13 cellular contexts compared by ENCODE assay signal in the genomic region with DNA sequence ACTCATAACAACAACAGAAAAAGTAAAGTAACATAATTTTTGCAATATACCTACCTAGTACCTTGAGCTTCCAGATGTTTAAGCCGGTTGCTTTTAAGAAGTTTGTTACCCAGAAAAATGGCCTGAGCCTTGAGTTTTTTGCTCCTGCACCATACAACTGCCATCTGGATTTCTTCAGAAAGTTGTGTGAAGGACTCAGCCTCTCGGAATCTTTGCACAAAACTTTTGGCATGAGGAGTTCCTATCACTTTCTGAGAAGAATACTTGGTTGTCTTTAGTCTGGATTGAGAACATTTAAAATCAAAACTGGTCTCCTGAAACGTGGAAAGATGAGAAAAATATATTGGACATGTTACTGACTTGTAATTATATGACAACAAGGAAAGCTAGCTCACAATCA. TPM values are rescaled to one million over a fixed set of nuclear protein-coding genes. Genes with fewer than 3 reads are reported as not detected.
"Had no signal": no experiment of that assay in that cellular context is flagged by ENCODE, and none has a peak within 500 bp of the region (broad histone marks: within the 10 kb centered on the region; RNA-seq: fewer than 3 reads in every experiment).

No MANE protein-coding gene starts in this region.

- FAIRE-seq: bronchial epithelial cell, endometrium, kidney had no signal

- ATAC-seq: esophagus mucosa, right lobe of liver had no signal

- H3K27ac Mint-ChIP-seq: memory B cell, nephron progenitor cell had no signal

- H3K27me3 ChIP-seq: ascending aorta, right lobe of liver, transverse colon had no signal

- H3K4me3 ChIP-seq: ascending aorta, left ventricle myocardium inferior, prostate gland, right lobe of liver, transverse colon had no signal

- H3K4me1 Mint-ChIP-seq: nephron progenitor cell had no signal

- DNase-seq: kidney; left ventricle myocardium inferior; nephron progenitor cell; right lobe of liver; stimulated activated naive CD4-positive, alpha-beta T cell; substantia nigra; transverse colon had no signal

- H3K27ac ChIP-seq: ascending aorta, left ventricle myocardium inferior, prostate gland, right lobe of liver, transverse colon had no signal

- H3K4me3 Mint-ChIP-seq: memory B cell, nephron progenitor cell had no signal

- H3K9me3 ChIP-seq: ascending aorta, left ventricle myocardium inferior, prostate gland, right lobe of liver, transverse colon had no signal

- H3K27me3 Mint-ChIP-seq: memory B cell had no signal

- H3K4me1 ChIP-seq: ascending aorta, left ventricle myocardium inferior, prostate gland, right lobe of liver, transverse colon had no signal

- H3K9me3 Mint-ChIP-seq: memory B cell, nephron progenitor cell had no signal

RNA-seq across cellular contexts. Expression of a gene that starts 33.2 kb away (rescaled TPM):
- total RNA-seq: ascending aorta, bronchial epithelial cell had no signal
